15 cellular contexts compared by ENCODE assay signal in the genomic region with DNA sequence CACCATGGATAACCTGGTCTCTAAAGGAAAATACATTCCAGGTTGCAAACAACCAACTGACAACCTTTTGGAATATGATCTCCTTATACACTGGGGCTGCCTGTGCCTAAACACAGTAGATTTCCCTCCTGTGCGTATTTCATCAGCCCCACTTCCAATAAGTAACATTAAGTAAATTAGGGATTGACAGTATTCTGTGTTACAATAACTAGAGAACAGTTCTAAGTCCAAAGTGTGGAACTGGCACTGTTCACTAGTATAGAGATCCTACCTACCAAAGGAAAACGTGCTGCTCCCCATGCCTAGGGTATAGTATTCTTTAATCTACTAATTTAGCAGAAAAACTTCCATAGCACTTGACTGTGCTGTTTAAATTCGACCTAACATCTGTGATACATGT.
A peak's percentile ranks its signal among the peaks of the same experiment; 100 is the strongest.
DNase-seq lines count a peak whose midpoint lies in the region; ATAC-seq and TF ChIP-seq lines count a peak whose summit lies in the region.
"Had no signal": no experiment of that assay in that cellular context is flagged by ENCODE, and none has a peak within 500 bp of the region (broad histone marks: within the 10 kb centered on the region; RNA-seq: fewer than 3 reads in every experiment).

No MANE protein-coding gene starts in this region.

- H3K4me3 ChIP-seq in liver (ENCODE audit: low read depth in 1 of 3, low read length in 3 of 3): no peak overlapping the region
- H3K4me3 ChIP-seq: GM23338 had no signal

- H3K4me3 Mint-ChIP-seq in activated T-cell treated with anti-CD3 and anti-CD28 coated beads, Interleukin-2, amount 50 U/mL, for 72 hours: no peak overlapping the region
- H3K4me3 Mint-ChIP-seq in activated T-cell treated with anti-CD3 and anti-CD28 coated beads, Interleukin-2, amount 50 U/mL, for 4 hours: no peak overlapping the region
- H3K4me3 Mint-ChIP-seq in IgD-negative memory B cell: no peak overlapping the region
- H3K4me3 Mint-ChIP-seq in stimulated activated naive B cell treated with anti-CD40 and anti-IgM and Interleukin-4, amounts not matched to agents 10 μg/mL and 1 μg/mL and 100 μg/mL, for 72 hours: no peak overlapping the region
- H3K4me3 Mint-ChIP-seq: CD8-positive, alpha-beta T cell; GM23338 had no signal

- H3K27me3 ChIP-seq in liver (ENCODE audit: control insufficient read depth in 4 of 4, insufficient read depth in 4 of 4, low read length in 3 of 4): no peaks in the 10 kb centered on the region

- H3K4me1 ChIP-seq in liver (ENCODE audit: control insufficient read depth in 4 of 4, insufficient read depth in 4 of 4, low read length in 3 of 4): peaks cover 5 to 32% (median 11%) of the 10 kb centered on the region in 4 donors

- peak overlapping the region in 1 of 2 donors; percentile 41 for H3K27ac ChIP-seq in liver (ENCODE audit: low read depth in 1 of 2, low read length in 2 of 2)

- no peaks in the 10 kb centered on the region for H3K27me3 Mint-ChIP-seq in activated T-cell treated with anti-CD3 and anti-CD28 coated beads, Interleukin-2, amount 50 U/mL, for 72 hours (ENCODE audit: low read depth)
- no peaks in the 10 kb centered on the region for H3K27me3 Mint-ChIP-seq in activated T-cell treated with anti-CD3 and anti-CD28 coated beads, Interleukin-2, amount 50 U/mL, for 4 hours (ENCODE audit: low read depth)
- H3K27me3 Mint-ChIP-seq in IgD-negative memory B cell: no peaks in the 10 kb centered on the region
- H3K27me3 Mint-ChIP-seq in stimulated activated naive B cell treated with anti-CD40 and anti-IgM and Interleukin-4, amounts not matched to agents 10 μg/mL and 1 μg/mL and 100 μg/mL, for 72 hours: no peaks in the 10 kb centered on the region

- H3K4me1 Mint-ChIP-seq in activated T-cell treated with anti-CD3 and anti-CD28 coated beads, Interleukin-2, amount 50 U/mL, for 72 hours (ENCODE audit: low read depth): peaks cover 27% of the 10 kb centered on the region
- peaks cover 32% of the 10 kb centered on the region for H3K4me1 Mint-ChIP-seq in activated T-cell treated with anti-CD3 and anti-CD28 coated beads, Interleukin-2, amount 50 U/mL, for 4 hours (ENCODE audit: low read depth)
- peaks cover 50 to 64% (median 55%) of the 10 kb centered on the region in 3 donors for H3K4me1 Mint-ChIP-seq in IgD-negative memory B cell
- H3K4me1 Mint-ChIP-seq in stimulated activated naive B cell treated with anti-CD40 and anti-IgM and Interleukin-4, amounts not matched to agents 10 μg/mL and 1 μg/mL and 100 μg/mL, for 72 hours: peaks cover 48 to 89% of the 10 kb centered on the region in 2 donors

- no peak for TF ChIP-seq CTCF in liver (IDR thresholded peaks at IDR 0.05; ENCODE audit: low read depth, low read length, missing input control)

- DNase-seq in activated T-cell treated with anti-CD3 and anti-CD28 coated beads, Interleukin-2, amount 50 U/mL, for 72 hours: no peak
- no peak for DNase-seq in activated T-cell treated with anti-CD3 and anti-CD28 coated beads, Interleukin-2, amount 50 U/mL, for 4 hours
- DNase-seq in stimulated activated naive B cell treated with anti-CD40 and anti-IgM and Interleukin-4, amounts not matched to agents 10 μg/mL and 1 μg/mL and 100 μg/mL, for 72 hours: no peak
- DNase-seq in NAMALWA (ENCODE audit: low spot score): no peak
- DNase-seq: Calu3; CD8-positive, alpha-beta T cell; KBM-7; NCI-H1694 treated with DMSO at 0.1 percent for 48 hours; NCI-H510A; NCI-H774; Right ventricle myocardium superior had no signal

- 55% methylated on average over 3 of the region's 3 CpGs for WGBS in liver

- peaks cover 3 to 8% of the 10 kb centered on the region in 2 donors for H3K9me3 Mint-ChIP-seq in activated T-cell treated with anti-CD3 and anti-CD28 coated beads, Interleukin-2, amount 50 U/mL, for 72 hours
- no peaks in the 10 kb centered on the region for H3K9me3 Mint-ChIP-seq in activated T-cell treated with anti-CD3 and anti-CD28 coated beads, Interleukin-2, amount 50 U/mL, for 4 hours
- no peaks in the 10 kb centered on the region for H3K9me3 Mint-ChIP-seq in IgD-negative memory B cell
- peaks cover 8% of the 10 kb centered on the region in 2 donors for H3K9me3 Mint-ChIP-seq in stimulated activated naive B cell treated with anti-CD40 and anti-IgM and Interleukin-4, amounts not matched to agents 10 μg/mL and 1 μg/mL and 100 μg/mL, for 72 hours

- peak overlapping the region; percentile 60 for H3K27ac Mint-ChIP-seq in activated T-cell treated with anti-CD3 and anti-CD28 coated beads, Interleukin-2, amount 50 U/mL, for 72 hours
- H3K27ac Mint-ChIP-seq in IgD-negative memory B cell: peak overlapping the region in 2 of 3 donors; percentile 6 to 62
- peak overlapping the region; percentile 93 for H3K27ac Mint-ChIP-seq in stimulated activated naive B cell treated with anti-CD40 and anti-IgM and Interleukin-4, amounts not matched to agents 10 μg/mL and 1 μg/mL and 100 μg/mL, for 72 hours
- H3K27ac Mint-ChIP-seq: GM23338 had no signal

- peak in 1 of 2 donors; percentile 25 for TF ChIP-seq RAD21 in liver (IDR thresholded peaks at IDR 0.05)

- no peaks in the 10 kb centered on the region for H3K9me3 ChIP-seq in liver (ENCODE audit: control insufficient read depth in 4 of 4, low read length in 3 of 4)

- no peak overlapping the region for H3K9ac ChIP-seq in liver (ENCODE audit: low read depth in 1 of 2, low read length in 2 of 2)

- no peaks in the 10 kb centered on the region for H3K36me3 ChIP-seq in liver (ENCODE audit: control insufficient read depth in 4 of 4, insufficient read depth in 3 of 4, low read depth in 1 of 4, low read length in 3 of 4)

- H3K36me3 Mint-ChIP-seq in activated T-cell treated with anti-CD3 and anti-CD28 coated beads, Interleukin-2, amount 50 U/mL, for 72 hours (ENCODE audit: insufficient read depth in 2 of 2): peaks cover 11 to 22% of the 10 kb centered on the region in 2 donors
- peaks cover 52% of the 10 kb centered on the region for H3K36me3 Mint-ChIP-seq in activated T-cell treated with anti-CD3 and anti-CD28 coated beads, Interleukin-2, amount 50 U/mL, for 4 hours (ENCODE audit: insufficient read depth)
- H3K36me3 Mint-ChIP-seq in IgD-negative memory B cell: peaks cover 4% of the 10 kb centered on the region
- H3K36me3 Mint-ChIP-seq in stimulated activated naive B cell treated with anti-CD40 and anti-IgM and Interleukin-4, amounts not matched to agents 10 μg/mL and 1 μg/mL and 100 μg/mL, for 72 hours: peaks cover 64 to 76% of the 10 kb centered on the region in 2 donors

- no peak for ATAC-seq in activated T-cell treated with anti-CD3 and anti-CD28 coated beads, Interleukin-2, amount 50 U/mL, for 72 hours (replicated peaks in 1 of 2)
- ATAC-seq in activated T-cell treated with anti-CD3 and anti-CD28 coated beads, Interleukin-2, amount 50 U/mL, for 4 hours: no peak
- no peak for ATAC-seq in stimulated activated naive B cell treated with anti-CD40 and anti-IgM and Interleukin-4, amounts not matched to agents 10 μg/mL and 1 μg/mL and 100 μg/mL, for 72 hours (replicated peaks)
- no peak for ATAC-seq in GM19023 (IDR thresholded peaks at IDR 0.05; ENCODE audit: unreplicated experiment)

TF ChIP-seq in liver, 16 proteins besides CTCF, POLR2A, EP300 and RAD21 (continues in another document):
- TF ChIP-seq, protein P1, sequence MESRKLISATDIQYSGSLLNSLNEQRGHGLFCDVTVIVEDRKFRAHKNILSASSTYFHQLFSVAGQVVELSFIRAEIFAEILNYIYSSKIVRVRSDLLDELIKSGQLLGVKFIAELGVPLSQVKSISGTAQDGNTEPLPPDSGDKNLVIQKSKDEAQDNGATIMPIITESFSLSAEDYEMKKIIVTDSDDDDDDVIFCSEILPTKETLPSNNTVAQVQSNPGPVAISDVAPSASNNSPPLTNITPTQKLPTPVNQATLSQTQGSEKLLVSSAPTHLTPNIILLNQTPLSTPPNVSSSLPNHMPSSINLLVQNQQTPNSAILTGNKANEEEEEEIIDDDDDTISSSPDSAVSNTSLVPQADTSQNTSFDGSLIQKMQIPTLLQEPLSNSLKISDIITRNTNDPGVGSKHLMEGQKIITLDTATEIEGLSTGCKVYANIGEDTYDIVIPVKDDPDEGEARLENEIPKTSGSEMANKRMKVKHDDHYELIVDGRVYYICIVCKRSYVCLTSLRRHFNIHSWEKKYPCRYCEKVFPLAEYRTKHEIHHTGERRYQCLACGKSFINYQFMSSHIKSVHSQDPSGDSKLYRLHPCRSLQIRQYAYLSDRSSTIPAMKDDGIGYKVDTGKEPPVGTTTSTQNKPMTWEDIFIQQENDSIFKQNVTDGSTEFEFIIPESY (IDR thresholded peaks at IDR 0.05): no peak
- TF ChIP-seq JUND (IDR thresholded peaks at IDR 0.05) (peak in 1 of 2 donors; percentile 40), HNF4A (conservative IDR thresholded peaks at IDR 0.05) (peak; percentile 92 to 93), SP1 (IDR thresholded peaks at IDR 0.05) (peak; percentile 92), HNF4G (IDR thresholded peaks at IDR 0.05) (peak; percentile 68), YY1 (IDR thresholded peaks at IDR 0.05) (peak; percentile 52), RXRA (IDR thresholded peaks at IDR 0.05) (peak in 1 of 2 donors; percentile 65), GABPA (IDR thresholded peaks at IDR 0.05 in 1 of 2, conservative IDR thresholded peaks at IDR 0.05 in 1 of 2) (no peak), FOXA1 (IDR thresholded peaks at IDR 0.05) (no peak), NR2F2 (IDR thresholded peaks at IDR 0.05) (no peak)
- TF ChIP-seq, protein P2, sequence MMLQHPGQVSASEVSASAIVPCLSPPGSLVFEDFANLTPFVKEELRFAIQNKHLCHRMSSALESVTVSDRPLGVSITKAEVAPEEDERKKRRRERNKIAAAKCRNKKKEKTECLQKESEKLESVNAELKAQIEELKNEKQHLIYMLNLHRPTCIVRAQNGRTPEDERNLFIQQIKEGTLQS (IDR thresholded peaks at IDR 0.05): peak; percentile 46
- TF ChIP-seq, protein P3, sequence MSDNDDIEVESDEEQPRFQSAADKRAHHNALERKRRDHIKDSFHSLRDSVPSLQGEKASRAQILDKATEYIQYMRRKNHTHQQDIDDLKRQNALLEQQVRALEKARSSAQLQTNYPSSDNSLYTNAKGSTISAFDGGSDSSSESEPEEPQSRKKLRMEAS (IDR thresholded peaks at IDR 0.05): peak; percentile 48

Comparison
In these comparisons a context has a peak if more than half of its experiments do, and no peak if none do; other contexts are left out.
1. H3K27ac Mint-ChIP-seq: peak in every context shown above with its lines; median percentile 93 in stimulated activated naive B cell treated with anti-CD40 and anti-IgM and Interleukin-4, amounts not matched to agents 10 μg/mL and 1 μg/mL and 100 μg/mL, for 72 hours; 60 in activated T-cell treated with anti-CD3 and anti-CD28 coated beads, Interleukin-2, amount 50 U/mL, for 72 hours; 34 in IgD-negative memory B cell.